ENCODE assay signal across 10 cellular contexts in the genomic region with DNA sequence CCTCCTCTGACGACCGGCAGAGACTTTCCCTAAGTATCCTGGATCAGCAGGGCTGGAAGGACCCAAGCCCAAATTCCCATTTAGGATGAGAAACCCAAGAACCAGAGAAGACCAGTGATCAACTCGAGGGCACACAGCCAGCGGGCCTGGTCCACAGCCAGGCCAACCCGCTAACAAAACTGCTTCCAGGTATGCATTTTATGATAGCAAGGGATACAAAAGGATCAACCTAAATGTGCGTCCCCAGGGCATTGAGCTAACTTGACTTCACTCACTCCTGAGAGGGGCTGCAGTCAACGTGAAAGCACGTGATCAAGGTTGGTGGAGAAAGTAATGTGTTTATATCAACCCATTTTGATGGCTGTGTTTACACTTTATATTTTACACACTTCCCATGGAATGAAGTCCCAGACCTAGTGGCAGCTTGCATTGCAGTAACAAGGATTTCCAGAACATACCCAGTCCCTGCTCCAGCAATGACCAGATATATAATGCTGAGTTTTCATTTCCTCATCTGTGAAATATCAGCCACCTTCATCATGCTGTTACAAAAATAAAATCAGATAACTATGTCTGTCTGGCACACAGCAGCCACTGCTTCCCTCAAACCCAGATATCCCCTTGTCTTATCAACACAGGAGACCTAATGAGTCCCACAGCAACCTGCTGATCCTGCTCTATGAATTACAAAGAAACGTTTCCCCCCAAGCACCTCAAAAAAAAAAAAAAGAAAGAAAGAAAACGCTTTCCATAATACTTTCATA. TPM values are rescaled to one million over a fixed set of nuclear protein-coding genes. Genes with fewer than 3 reads are reported as not detected.
DNase-seq lines count a peak whose midpoint lies in the region; ATAC-seq and TF ChIP-seq lines count a peak whose summit lies in the region.
"Had no signal": no experiment of that assay in that cellular context is flagged by ENCODE, and none has a peak within 500 bp of the region (broad histone marks: within the 10 kb centered on the region; RNA-seq: fewer than 3 reads in every experiment).

No MANE protein-coding gene starts in this region.

- TF ChIP-seq CTCF in GM12864 (IDR thresholded peaks at IDR 0.05; ENCODE audit: low read depth, low read length, missing control alignments), result no peak
- TF ChIP-seq CTCF in psoas muscle (IDR thresholded peaks at IDR 0.05), result no peak

- H3K9ac ChIP-seq in duodenal mucosa (ENCODE audit: low read depth in 1 of 2, low read length in 2 of 2), result peak overlapping the region; percentile 1 to 41
- H3K9ac ChIP-seq: KMS-11 had no signal

- DNase-seq in GM12864 (ENCODE audit: low read depth) (no peak), OCI-M1 (lab: John Stamatoyannopoulos, UW) (peak; percentile 44), psoas muscle (no peak), NCI-H2107 treated with DMSO at 0.1 percent for 48 hours (lab: John Stamatoyannopoulos, UW; ENCODE audit: unreplicated experiment) (no peak), DMS53 treated with DMSO at 0.1 percent for 48 hours (lab: John Stamatoyannopoulos, UW; ENCODE audit: unreplicated experiment) (no peak)
- DNase-seq in effector CD4-positive, alpha-beta T cell, result no peak

- 68 to 70% (median 69%) methylated on average over 10 of the region's 10 CpGs for WGBS in psoas muscle, 3 donors

- H3K27ac ChIP-seq in duodenal mucosa (ENCODE audit: low read depth, low read length), result peak overlapping the region; percentile 36
- H3K27ac ChIP-seq in psoas muscle, result no peak overlapping the region
- H3K27ac ChIP-seq: KMS-11 had no signal

- H3K9me3 ChIP-seq in duodenal mucosa (ENCODE audit: control insufficient read depth in 1 of 2, low read length in 2 of 2), result no peaks in the 10 kb centered on the region
- no peaks in the 10 kb centered on the region for H3K9me3 ChIP-seq in psoas muscle

- H3K36me3 ChIP-seq in duodenal mucosa (ENCODE audit: control insufficient read depth in 1 of 2, insufficient read depth in 2 of 2, low read length in 2 of 2) (no peaks in the 10 kb centered on the region), psoas muscle (ENCODE audit: insufficient read depth in 1 of 2, low read depth in 1 of 2) (no peaks in the 10 kb centered on the region)

- intact Hi-C loops in psoas muscle (cut with DNase I), result no loop called here

- peak overlapping the region; percentile 9 for H3K4me3 ChIP-seq in GM12864 (ENCODE audit: low read depth, low read length)
- peak overlapping the region; percentile 43 to 57 for H3K4me3 ChIP-seq in duodenal mucosa (ENCODE audit: low read depth in 1 of 2, low read length in 2 of 2)
- peak overlapping the region; percentile 47 for H3K4me3 ChIP-seq in psoas muscle

- H3K27me3 ChIP-seq in duodenal mucosa (ENCODE audit: control insufficient read depth in 1 of 2, insufficient read depth in 2 of 2, low read length in 2 of 2) (no peaks in the 10 kb centered on the region), psoas muscle (ENCODE audit: insufficient read depth in 3 of 3, low read length in 2 of 3) (no peaks in the 10 kb centered on the region)

- ATAC-seq in psoas muscle, result no peak
- ATAC-seq in GM19397 (IDR thresholded peaks at IDR 0.05; ENCODE audit: unreplicated experiment), result no peak
- ATAC-seq: Panc1 had no signal

- H3K4me1 ChIP-seq in duodenal mucosa (ENCODE audit: control insufficient read depth in 1 of 2, insufficient read depth in 2 of 2, low read length in 2 of 2) (peaks cover 23 to 30% of the 10 kb centered on the region in 2 donors), psoas muscle (peaks cover 4% of the 10 kb centered on the region)

RNA-seq across cellular contexts. Expression of a gene that starts 2.1 kb away (rescaled TPM):
- 1 to 10 TPM in 1 of 4 donors, under 1 TPM in 3; 0.42 to 1.3 (median 0.51) TPM for total RNA-seq in psoas muscle
- polyA plus RNA-seq in psoas muscle, result under 1 TPM; 0.12 to 0.22 (median 0.13) TPM
